ENCODE assay signal across 13 cellular contexts in the genomic region with DNA sequence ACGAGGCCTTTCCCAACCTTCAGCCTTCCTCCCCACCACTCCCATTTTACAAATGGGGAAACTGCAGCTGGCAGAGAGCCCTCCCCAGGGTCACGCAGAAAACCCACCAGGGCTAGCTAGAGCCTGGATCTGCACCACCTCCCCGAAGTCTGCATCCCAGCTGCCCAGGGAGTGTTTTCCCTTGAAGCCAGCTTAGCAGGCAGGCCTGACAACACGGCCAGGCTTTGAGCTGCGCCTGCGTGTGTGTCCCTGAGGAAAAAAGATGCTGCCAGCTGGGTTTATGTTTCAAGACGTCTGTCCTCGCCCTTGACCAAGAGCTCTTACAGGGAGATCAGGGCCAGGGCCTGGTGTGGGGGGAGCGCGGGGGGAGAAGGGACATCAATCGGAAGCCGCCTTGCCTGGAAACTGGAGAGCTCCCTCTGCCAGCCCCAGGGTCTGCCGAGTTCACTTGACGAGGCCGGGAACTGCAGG. TPM values are rescaled to one million over a fixed set of nuclear protein-coding genes. Genes with fewer than 3 reads are reported as not detected.
DNase-seq lines count a peak whose midpoint lies in the region; ATAC-seq and TF ChIP-seq lines count a peak whose summit lies in the region.
"Had no signal": no experiment of that assay in that cellular context is flagged by ENCODE, and none has a peak within 500 bp of the region (broad histone marks: within the 10 kb centered on the region; RNA-seq: fewer than 3 reads in every experiment).

No MANE protein-coding gene starts in this region.

- H3K36me3 ChIP-seq in adrenal gland (replicated peaks in 1 of 2) (no peaks in the 10 kb centered on the region), heart left ventricle (peaks cover 0 to 3% (median 0%) of the 10 kb centered on the region in 9 donors), neuronal stem cell (replicated peaks in 1 of 2; ENCODE audit: control insufficient read depth in 2 of 2, insufficient read depth in 2 of 2, low read length in 2 of 2) (no peaks in the 10 kb centered on the region)
- H3K36me3 ChIP-seq in naive thymus-derived CD4-positive, alpha-beta T cell (ENCODE audit: control insufficient read depth in 2 of 3, insufficient read depth in 3 of 3, low read length in 3 of 3): no peaks in the 10 kb centered on the region

- intact Hi-C loops in adrenal gland (cut with DNase I): no loop called here
- intact Hi-C loops in heart left ventricle (cut with DNase I): no loop called here
- intact Hi-C loops in naive thymus-derived CD4-positive, alpha-beta T cell (cut with micrococcal nuclease): no loop called here

- TF ChIP-seq CTCF in adrenal gland (IDR thresholded peaks at IDR 0.05) (no peak), heart left ventricle (IDR thresholded peaks at IDR 0.05) (no peak)

- H3K27me3 Mint-ChIP-seq in naive thymus-derived CD4-positive, alpha-beta T cell: no peaks in the 10 kb centered on the region

- no peak overlapping the region for H3K4ac ChIP-seq in neuronal stem cell (ENCODE audit: low read length)

- no peak overlapping the region for H2BK15ac ChIP-seq in neuronal stem cell (ENCODE audit: low read length)

- H3K4me2 ChIP-seq in neuronal stem cell (ENCODE audit: insufficient read depth, low read length, poor library complexity, severe bottlenecking): no peak overlapping the region

- H3K23ac ChIP-seq in neuronal stem cell (ENCODE audit: low read depth, low read length, poor library complexity): no peak overlapping the region

- no peak overlapping the region for H2BK120ac ChIP-seq in neuronal stem cell (ENCODE audit: low read depth, low read length)

- ATAC-seq in heart left ventricle (peak; percentile 7 to 34 (median 15)), HG03159 (IDR thresholded peaks at IDR 0.05; ENCODE audit: unreplicated experiment) (no peak)
- ATAC-seq in naive thymus-derived CD4-positive, alpha-beta T cell: no peak
- ATAC-seq: stimulated activated naive B cell treated with anti-CD40 and anti-IgM and Interleukin-4, amounts not matched to agents 10 μg/mL and 1 μg/mL and 100 μg/mL, for 72 hours had no signal

- DNase-seq in AG08396 (ENCODE audit: low spot score) (peak; percentile 56), adrenal gland (peak; percentile 80 to 96 (median 94)), heart left ventricle (peak in 2 of 5 donors; percentile 34 to 62), neuronal stem cell (ENCODE audit: low spot score) (no peak), NCI-H1436 (lab: John Stamatoyannopoulos, UW) (no peak)
- no peak for DNase-seq in naive thymus-derived CD4-positive, alpha-beta T cell
- DNase-seq in activated CD4-positive, alpha-beta T cell treated with anti-CD3 and anti-CD28 coated beads, Interleukin-2, amount 50 U/mL, for 4 hours: no peak
- DNase-seq: activated CD4-positive, alpha-beta T cell treated with anti-CD3 and anti-CD28 coated beads for 1 hour; AML-193; SHP77; stimulated activated naive B cell treated with anti-CD40 and anti-IgM and Interleukin-4, amounts not matched to agents 10 μg/mL and 1 μg/mL and 100 μg/mL, for 72 hours had no signal

- H3K27me3 ChIP-seq in adrenal gland: no peaks in the 10 kb centered on the region
- no peaks in the 10 kb centered on the region for H3K27me3 ChIP-seq in heart left ventricle
- H3K27me3 ChIP-seq in neuronal stem cell (ENCODE audit: control insufficient read depth in 3 of 3, insufficient read depth in 3 of 3, low read depth in 1 of 3, low read length in 3 of 3): peaks cover 0 to 48% (median 0%) of the 10 kb centered on the region in 3 experiments
- no peaks in the 10 kb centered on the region for H3K27me3 ChIP-seq in naive thymus-derived CD4-positive, alpha-beta T cell (ENCODE audit: control insufficient read depth in 2 of 2, insufficient read depth in 2 of 2, low read length in 2 of 2)

- H3K27ac Mint-ChIP-seq in naive thymus-derived CD4-positive, alpha-beta T cell: peak overlapping the region in 1 of 9 donors; percentile 47
- H3K27ac Mint-ChIP-seq: activated T-helper 2 cell treated with anti-CD3 and anti-CD28 coated beads, Interferon-gamma antibody, Interleukin-2, Interleukin-4, amounts not matched to agents 10 μg/mL and 5 μg/mL and 100 μg/mL, durations not matched to agents 14 hours and 24 hours and 36 hours had no signal

- H4K91ac ChIP-seq in neuronal stem cell (ENCODE audit: low read depth, low read length, poor library complexity): no peak overlapping the region

- no peak overlapping the region for H3K4me3 Mint-ChIP-seq in naive thymus-derived CD4-positive, alpha-beta T cell
- H3K4me3 Mint-ChIP-seq: stimulated activated naive B cell treated with anti-CD40 and anti-IgM and Interleukin-4, amounts not matched to agents 10 μg/mL and 1 μg/mL and 100 μg/mL, for 72 hours had no signal

- H2BK12ac ChIP-seq in neuronal stem cell (ENCODE audit: low read length): no peak overlapping the region

- no peak overlapping the region for H3K18ac ChIP-seq in neuronal stem cell (ENCODE audit: low read length)

- H3K9ac ChIP-seq in neuronal stem cell (ENCODE audit: low read depth, low read length, poor library complexity): no peak overlapping the region

- H2AK5ac ChIP-seq in neuronal stem cell (ENCODE audit: low read depth, low read length): no peak overlapping the region

- H3K9me3 ChIP-seq in adrenal gland (replicated peaks in 1 of 3) (no peaks in the 10 kb centered on the region), heart left ventricle (no peaks in the 10 kb centered on the region), neuronal stem cell (replicated peaks in 1 of 2; ENCODE audit: control insufficient read depth in 2 of 2, insufficient read depth in 1 of 2, low read depth in 1 of 2, low read length in 2 of 2) (no peaks in the 10 kb centered on the region)
- H3K9me3 ChIP-seq in naive thymus-derived CD4-positive, alpha-beta T cell (ENCODE audit: control insufficient read depth in 2 of 3, low read length in 3 of 3): no peaks in the 10 kb centered on the region

- peaks cover 0 to 2% (median 0%) of the 10 kb centered on the region in 7 donors for H3K4me1 Mint-ChIP-seq in naive thymus-derived CD4-positive, alpha-beta T cell
- H3K4me1 Mint-ChIP-seq: stimulated activated naive B cell treated with anti-CD40 and anti-IgM and Interleukin-4, amounts not matched to agents 10 μg/mL and 1 μg/mL and 100 μg/mL, for 72 hours had no signal

- peaks cover 25 to 45% of the 10 kb centered on the region in 2 donors for H3K4me1 ChIP-seq in adrenal gland (replicated peaks in 1 of 2)
- peaks cover 0 to 44% (median 29%) of the 10 kb centered on the region in 12 donors for H3K4me1 ChIP-seq in heart left ventricle
- H3K4me1 ChIP-seq in neuronal stem cell (ENCODE audit: control insufficient read depth in 2 of 2, insufficient read depth in 1 of 2, low read depth in 1 of 2, low read length in 2 of 2): peaks cover 5 to 8% of the 10 kb centered on the region in 2 donors
- H3K4me1 ChIP-seq in naive thymus-derived CD4-positive, alpha-beta T cell (ENCODE audit: control insufficient read depth in 2 of 2, insufficient read depth in 2 of 2, low read length in 2 of 2): no peaks in the 10 kb centered on the region

- 11 to 29% (median 22%) methylated on average over 8 to 15 of the region's 15 CpGs for WGBS in adrenal gland, 4 donors
- whole genome bisulfite sequencing in heart left ventricle, 4 donors: 55 to 70% (median 60%) methylated on average over 15 of the region's 15 CpGs
- no CpG with 5 or more reads among the region's 15 CpGs for WGBS in neuronal stem cell (ENCODE audit: extremely low coverage in 2 of 2, insufficient read length in 2 of 2, insufficient replicate concordance in 1 of 2), 2 donors

- no peak overlapping the region for H4K8ac ChIP-seq in neuronal stem cell (ENCODE audit: low read depth, low read length)

- peak overlapping the region; percentile 52 to 85 (median 72) for H3K27ac ChIP-seq in adrenal gland
- peak overlapping the region in 5 of 12 donors; percentile 0 to 68 (median 62) for H3K27ac ChIP-seq in heart left ventricle
- H3K27ac ChIP-seq in neuronal stem cell (replicated peaks; ENCODE audit: low read length): no peak overlapping the region
- H3K27ac ChIP-seq in naive thymus-derived CD4-positive, alpha-beta T cell (ENCODE audit: low read depth, low read length): no peak overlapping the region

- H3K4me3 ChIP-seq in adrenal gland (no peak overlapping the region), heart left ventricle (no peak overlapping the region), neuronal stem cell (ENCODE audit: low read length in 2 of 2) (peak overlapping the region in 1 of 2 donors; percentile 11)
- H3K4me3 ChIP-seq in naive thymus-derived CD4-positive, alpha-beta T cell (ENCODE audit: low read length): no peak overlapping the region

- CTCF ChIA-PET in naive thymus-derived CD4-positive, alpha-beta T cell (lab: Charles Lee): no interaction called here

- peak in 1 of 2 donors; percentile 5 for TF ChIP-seq POLR2A in adrenal gland (IDR thresholded peaks at IDR 0.05)
- TF ChIP-seq POLR2A in heart left ventricle (IDR thresholded peaks at IDR 0.05): no peak

- no peak overlapping the region for H2BK5ac ChIP-seq in neuronal stem cell (ENCODE audit: low read length)

- peak overlapping the region; percentile 83 for H2AFZ ChIP-seq in neuronal stem cell (ENCODE audit: low read length)

- no peaks in the 10 kb centered on the region for H3K9me3 Mint-ChIP-seq in naive thymus-derived CD4-positive, alpha-beta T cell
- H3K9me3 Mint-ChIP-seq: activated T-helper 2 cell treated with anti-CD3 and anti-CD28 coated beads, Interferon-gamma antibody, Interleukin-2, Interleukin-4, amounts not matched to agents 10 μg/mL and 5 μg/mL and 100 μg/mL, durations not matched to agents 14 hours and 24 hours and 36 hours; stimulated activated naive B cell treated with anti-CD40 and anti-IgM and Interleukin-4, amounts not matched to agents 10 μg/mL and 1 μg/mL and 100 μg/mL, for 72 hours had no signal

- POLR2A ChIA-PET in naive thymus-derived CD4-positive, alpha-beta T cell (lab: Charles Lee): no interaction called here

- H3K14ac ChIP-seq in neuronal stem cell (ENCODE audit: low read length): peak overlapping the region; percentile 31

- H3K36me3 Mint-ChIP-seq in naive thymus-derived CD4-positive, alpha-beta T cell: no peaks in the 10 kb centered on the region
- H3K36me3 Mint-ChIP-seq: stimulated activated naive B cell treated with anti-CD40 and anti-IgM and Interleukin-4, amounts not matched to agents 10 μg/mL and 1 μg/mL and 100 μg/mL, for 72 hours had no signal

- H3K79me1 ChIP-seq in neuronal stem cell (ENCODE audit: low read depth, low read length): no peaks in the 10 kb centered on the region

RNA-seq across cellular contexts. Expression of a gene that starts 20.3 kb away (rescaled TPM):
- total RNA-seq in adrenal gland: 10 to 100 TPM; 17.9 to 88.2 (median 35.7) TPM
- 10 to 100 TPM in 1 of 3 donors, 1 to 10 TPM in 2; 3.8 to 14.1 (median 9.4) TPM for polyA plus RNA-seq in adrenal gland
- total RNA-seq in heart left ventricle: 10 to 100 TPM in 2 of 9 donors, 1 to 10 TPM in 7; 5.0 to 20.9 (median 9.2) TPM
- polyA plus RNA-seq in heart left ventricle: 1 to 10 TPM; 3.8 to 6.7 TPM
- 0.15 TPM for polyA plus RNA-seq in neuronal stem cell (2013, experiment 1 of 2)
- polyA plus RNA-seq in neuronal stem cell (2013, experiment 2 of 2): 0.12 TPM
- under 1 TPM in 2 of 5 experiments, not detected in 3; 0.27 to 0.45 TPM for total RNA-seq in naive thymus-derived CD4-positive, alpha-beta T cell
- polyA plus RNA-seq in naive thymus-derived CD4-positive, alpha-beta T cell: under 1 TPM in 1 of 2 donors, not detected in 1; 0.16 TPM

Comparison
In these comparisons a context has a peak if more than half of its experiments do, and no peak if none do; other contexts are left out.
1. DNase-seq: peak in AG08396 (single experiment) and adrenal gland (7 of 7); none in neuronal stem cell (single experiment), naive thymus-derived CD4-positive, alpha-beta T cell (0 of 9), activated CD4-positive, alpha-beta T cell treated with anti-CD3 and anti-CD28 coated beads, Interleukin-2, amount 50 U/mL, for 4 hours (0 of 2) and NCI-H1436 (single experiment).
2. H3K27ac ChIP-seq: peak in adrenal gland (5 of 5); none in neuronal stem cell (single experiment) and naive thymus-derived CD4-positive, alpha-beta T cell (single experiment).
3. ATAC-seq: peak in heart left ventricle (4 of 4); none in naive thymus-derived CD4-positive, alpha-beta T cell (single experiment) and HG03159 (single experiment).
4. RNA of a gene that starts 20.3 kb away (total RNA-seq): 17.9 to 88.2 TPM in adrenal gland and 5.0 to 20.9 TPM in heart left ventricle; 0.27 to 0.45 TPM in naive thymus-derived CD4-positive, alpha-beta T cell; every median in the first group is over 4 times any median in the second.